Comparison of ENCODE assay signal across 9 cellular contexts in the genomic region with DNA sequence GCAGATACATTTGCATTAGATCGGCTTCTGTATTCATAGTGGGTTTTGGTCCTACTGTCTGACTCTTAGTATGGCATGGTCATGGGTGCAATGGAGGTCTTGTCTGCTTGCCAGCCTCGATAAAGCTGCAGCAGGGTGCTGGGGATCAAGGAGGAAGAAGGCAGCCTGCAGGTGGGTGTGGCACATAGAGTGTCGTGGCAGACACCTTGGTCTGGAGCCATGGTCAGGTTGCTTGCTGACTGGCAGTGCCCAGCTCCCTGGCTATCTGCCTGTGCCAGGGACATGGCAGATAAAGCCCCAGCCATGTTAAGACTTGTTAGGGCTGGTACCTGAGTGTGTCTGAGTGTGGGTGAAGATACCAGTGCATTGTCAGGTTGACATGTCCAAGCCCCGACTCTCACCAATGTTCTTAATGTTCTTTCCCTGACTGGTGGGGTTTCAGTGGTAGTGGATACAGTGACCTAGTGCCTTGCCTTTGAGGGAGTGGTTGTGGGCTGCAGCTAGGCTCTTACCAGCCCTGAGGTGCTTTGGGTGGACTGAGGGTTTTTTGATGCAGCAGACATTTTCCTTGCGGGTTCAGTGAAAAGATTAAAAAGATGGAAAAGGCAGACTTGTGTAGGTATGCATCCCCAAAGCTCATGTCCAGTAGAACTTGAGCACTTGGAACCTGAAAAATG. TPM values are rescaled to one million over a fixed set of nuclear protein-coding genes. Genes with fewer than 3 reads are reported as not detected.
A peak's percentile ranks its signal among the peaks of the same experiment; 100 is the strongest.
DNase-seq lines count a peak whose midpoint lies in the region; ATAC-seq and TF ChIP-seq lines count a peak whose summit lies in the region.
"Had no signal": no experiment of that assay in that cellular context is flagged by ENCODE, and none has a peak within 500 bp of the region (broad histone marks: within the 10 kb centered on the region; RNA-seq: fewer than 3 reads in every experiment).

No MANE protein-coding gene starts in this region.

- peak overlapping the region; percentile 49 for H3K56ac ChIP-seq in mesendoderm (ENCODE audit: low read length)

- ATAC-seq in CD8-positive, alpha-beta T cell, result no peak
- ATAC-seq in activated T-helper 17 cell treated with anti-CD3 and anti-CD28 coated beads, Interleukin-2, amount 50 U/mL, for 72 hours (replicated peaks), result no peak
- ATAC-seq in GM19023 (IDR thresholded peaks at IDR 0.05; ENCODE audit: unreplicated experiment), result no peak
- no peak for ATAC-seq in left lobe of liver

- H4K5ac ChIP-seq in mesendoderm (ENCODE audit: low read length), result no peak overlapping the region

- H3K4me1 Mint-ChIP-seq in CD8-positive, alpha-beta T cell (ENCODE audit: low read depth), result peaks cover 25% of the 10 kb centered on the region
- peaks cover 18% of the 10 kb centered on the region for H3K4me1 Mint-ChIP-seq in activated T-helper 17 cell treated with anti-CD3 and anti-CD28 coated beads, Interleukin-2, amount 50 U/mL, for 72 hours

- H3K27ac Mint-ChIP-seq in CD8-positive, alpha-beta T cell, result no peak overlapping the region
- H3K27ac Mint-ChIP-seq in activated T-helper 17 cell treated with anti-CD3 and anti-CD28 coated beads, Interleukin-2, amount 50 U/mL, for 72 hours, result no peak overlapping the region

- no peaks in the 10 kb centered on the region for H3K36me3 ChIP-seq in CD8-positive, alpha-beta T cell (ENCODE audit: insufficient read depth, low read length)
- H3K36me3 ChIP-seq in HUES6 (ENCODE audit: control insufficient read depth, insufficient read depth, low read length) (peaks cover 22% of the 10 kb centered on the region), mesendoderm (ENCODE audit: control insufficient read depth, insufficient read depth, low read length) (peaks cover 3% of the 10 kb centered on the region), spleen (peaks cover 0 to 8% (median 0%) of the 10 kb centered on the region in 6 donors)

- no peaks in the 10 kb centered on the region for H3K9me3 ChIP-seq in CD8-positive, alpha-beta T cell (ENCODE audit: low read length)
- H3K9me3 ChIP-seq in HUES6 (ENCODE audit: control insufficient read depth, insufficient read depth, low read depth, low read length) (no peaks in the 10 kb centered on the region), spleen (no peaks in the 10 kb centered on the region)

- no peak overlapping the region for H3K23ac ChIP-seq in mesendoderm (ENCODE audit: low read length)

- no CpG with 5 or more reads among the region's 5 CpGs for WGBS in mesendoderm (ENCODE audit: extremely low coverage, insufficient coverage, low lambda C conversion rate)
- 60 to 72% (median 66%) methylated on average over 4 to 5 of the region's 5 CpGs for WGBS in spleen, 5 donors

- POLR2A ChIA-PET in CD8-positive, alpha-beta T cell (lab: Charles Lee), result interaction anchor here (1.1 kb wide), 1 partner anchor 34 kb away, joined by 3 read pairs; the partner anchor contains the start of gene DHX35

- H4K8ac ChIP-seq in mesendoderm (ENCODE audit: low read depth, low read length), result no peak overlapping the region

- H3K36me3 Mint-ChIP-seq in CD8-positive, alpha-beta T cell, result peaks cover 3% of the 10 kb centered on the region
- H3K36me3 Mint-ChIP-seq in activated T-helper 17 cell treated with anti-CD3 and anti-CD28 coated beads, Interleukin-2, amount 50 U/mL, for 72 hours (ENCODE audit: low read depth), result peaks cover 7% of the 10 kb centered on the region

- peak overlapping the region; percentile 28 for H3K4me2 ChIP-seq in mesendoderm (ENCODE audit: low read length)

- peaks cover 24% of the 10 kb centered on the region for H3K79me1 ChIP-seq in mesendoderm (ENCODE audit: low read length)

- peaks cover 14% of the 10 kb centered on the region for H3K4me1 ChIP-seq in CD8-positive, alpha-beta T cell (ENCODE audit: insufficient read depth, low read length)
- peaks cover 12% of the 10 kb centered on the region; the same call in 1 of the 2 replicates for H3K4me1 ChIP-seq in HUES6 (ENCODE audit: control insufficient read depth, insufficient read depth, low read length)
- H3K4me1 ChIP-seq in mesendoderm (ENCODE audit: control insufficient read depth, low read depth, low read length), result peaks cover 8% of the 10 kb centered on the region
- H3K4me1 ChIP-seq in spleen, result peaks cover 8 to 33% (median 27%) of the 10 kb centered on the region in 6 donors

- H3K4me3 Mint-ChIP-seq in CD8-positive, alpha-beta T cell, result peak overlapping the region; percentile 64
- peak overlapping the region; percentile 78 for H3K4me3 Mint-ChIP-seq in activated T-helper 17 cell treated with anti-CD3 and anti-CD28 coated beads, Interleukin-2, amount 50 U/mL, for 72 hours

- no peaks in the 10 kb centered on the region for H3K9me3 Mint-ChIP-seq in CD8-positive, alpha-beta T cell
- H3K9me3 Mint-ChIP-seq in activated T-helper 17 cell treated with anti-CD3 and anti-CD28 coated beads, Interleukin-2, amount 50 U/mL, for 72 hours, result no peaks in the 10 kb centered on the region

- H3K9ac ChIP-seq in HUES6 (ENCODE audit: low read length) (peak overlapping the region; percentile 14), mesendoderm (ENCODE audit: low read length) (peak overlapping the region; percentile 60)

- intact Hi-C loops in CD8-positive, alpha-beta T cell (cut with DNase I, micrococcal nuclease), result loop anchor here in 1 of 2 experiments (2.0 to 10.0 kb wide), 2 partner anchors 121 to 493 kb away; partner anchors contain the start of gene SNHG17
- intact Hi-C loops in spleen (cut with DNase I; ENCODE audit: low total_unique reads), result loop anchor here (10.0 kb wide), 1 partner anchor 117 kb away; no protein-coding TSS in a partner anchor

- H3K27me3 Mint-ChIP-seq in CD8-positive, alpha-beta T cell (ENCODE audit: low read depth), result no peaks in the 10 kb centered on the region
- H3K27me3 Mint-ChIP-seq in activated T-helper 17 cell treated with anti-CD3 and anti-CD28 coated beads, Interleukin-2, amount 50 U/mL, for 72 hours, result no peaks in the 10 kb centered on the region

- H2BK15ac ChIP-seq in mesendoderm (replicated peaks; ENCODE audit: low read depth), result no peak overlapping the region

- H2BK120ac ChIP-seq in mesendoderm (ENCODE audit: low read depth, low read length), result no peak overlapping the region

- no peak for DNase-seq in CD8-positive, alpha-beta T cell
- DNase-seq in mesendoderm (no peak), spleen (no peak), left lobe of liver (ENCODE audit: low spot score) (no peak), activated gamma-delta T cell treated with Interleukin-2 at 50 U/mL for 16 hours (no peak)

- no peak overlapping the region for H3K4ac ChIP-seq in mesendoderm (ENCODE audit: low read depth, low read length)

- no peak for TF ChIP-seq CTCF in CD8-positive, alpha-beta T cell (IDR thresholded peaks at IDR 0.05)
- no peak for TF ChIP-seq CTCF in spleen (IDR thresholded peaks at IDR 0.05 in 8 of 11, conservative IDR thresholded peaks at IDR 0.05 in 3 of 11)

- H3K79me2 ChIP-seq in mesendoderm (ENCODE audit: control insufficient read depth, insufficient read depth, low read length), result peaks cover 62% of the 10 kb centered on the region

- no peak overlapping the region for H3K18ac ChIP-seq in mesendoderm (ENCODE audit: low read length)

- H3K27ac ChIP-seq in CD8-positive, alpha-beta T cell (ENCODE audit: low read depth, low read length), result no peak overlapping the region
- H3K27ac ChIP-seq in HUES6 (ENCODE audit: low read depth, low read length), result no peak overlapping the region
- H3K27ac ChIP-seq in mesendoderm (ENCODE audit: low read depth, low read length), result no peak overlapping the region
- H3K27ac ChIP-seq in spleen, result no peak overlapping the region

- no peak overlapping the region for H3K4me3 ChIP-seq in CD8-positive, alpha-beta T cell (ENCODE audit: low read depth, low read length)
- H3K4me3 ChIP-seq in HUES6 (ENCODE audit: low read depth, low read length), result peak overlapping the region; percentile 89
- H3K4me3 ChIP-seq in mesendoderm (ENCODE audit: low read length), result peak overlapping the region; percentile 17
- peak overlapping the region in 4 of 8 donors; percentile 4 to 84 (median 52) for H3K4me3 ChIP-seq in spleen
- H3K4me3 ChIP-seq: lung had no signal

- no peaks in the 10 kb centered on the region for H3K27me3 ChIP-seq in CD8-positive, alpha-beta T cell (ENCODE audit: insufficient read depth, low read length)
- H3K27me3 ChIP-seq in HUES6 (ENCODE audit: control insufficient read depth, insufficient read depth, low read length) (no peaks in the 10 kb centered on the region), mesendoderm (ENCODE audit: insufficient read depth, low read length, poor library complexity) (no peaks in the 10 kb centered on the region), spleen (replicated peaks in 1 of 7) (peaks cover 0 to 8% (median 0%) of the 10 kb centered on the region in 7 donors)

- no peak for TF ChIP-seq POLR2A in spleen (IDR thresholded peaks at IDR 0.05)

- H2BK5ac ChIP-seq in mesendoderm (ENCODE audit: low read length), result no peak overlapping the region

- CTCF ChIA-PET in CD8-positive, alpha-beta T cell (lab: Charles Lee), result interaction anchor here (0.7 to 1.7 kb wide), 3 partner anchors 9 to 31 kb away, joined by 3 to 4 read pairs (median 4); no protein-coding TSS in a partner anchor

- no peak overlapping the region for H2AK5ac ChIP-seq in mesendoderm (ENCODE audit: low read length)

RNA-seq across cellular contexts. Expression of gene FAM83D, which starts 1.8 kb away (rescaled TPM):
- 1 to 10 TPM; 5.3 to 6.3 TPM for total RNA-seq in CD8-positive, alpha-beta T cell
- total RNA-seq in activated T-helper 17 cell treated with anti-CD3 and anti-CD28 coated beads, Interleukin-2, amount 50 U/mL, for 72 hours, result 10 to 100 TPM; 15.9 to 18.3 TPM
- 55.2 TPM for polyA plus RNA-seq in mesendoderm (2013, experiment 1 of 2)
- 54.8 TPM for polyA plus RNA-seq in mesendoderm (2013, experiment 2 of 2)
- total RNA-seq in spleen (1 to 10 TPM in 5 of 7 donors, under 1 TPM in 2; 0.46 to 3.0 (median 1.5) TPM), left lobe of liver (2.9 TPM)
- polyA plus RNA-seq in spleen, result 1 to 10 TPM in 2 of 3 donors, under 1 TPM in 1; 0.76 to 1.2 (median 1.2) TPM

RNA-seq across cellular contexts. Expression of gene DHX35, which starts 34.1 kb away (rescaled TPM):
- 1 to 10 TPM; 8.5 to 8.8 TPM for total RNA-seq in CD8-positive, alpha-beta T cell
- total RNA-seq in activated T-helper 17 cell treated with anti-CD3 and anti-CD28 coated beads, Interleukin-2, amount 50 U/mL, for 72 hours, result 10 to 100 TPM in 1 of 2 donors, 1 to 10 TPM in 1; 6.0 to 13.4 TPM
- 11.1 TPM for polyA plus RNA-seq in mesendoderm (2013, experiment 1 of 2)
- 10.7 TPM for polyA plus RNA-seq in mesendoderm (2013, experiment 2 of 2)
- total RNA-seq in spleen (10 to 100 TPM in 6 of 7 donors, 1 to 10 TPM in 1; 9.0 to 16.4 (median 12.3) TPM), left lobe of liver (6.2 TPM)
- polyA plus RNA-seq in spleen, result 1 to 10 TPM; 4.7 to 8.1 (median 5.3) TPM
